ENCODE assay signal across 1 cellular context in genomic region chr4:54660591-54660990, GRCh38.
TF ChIP-seq lines count a peak whose summit lies in the region.

No MANE protein-coding gene starts in this region.

TF ChIP-seq in GM23338, 12 proteins besides CTCF, POLR2A, EP300 and RAD21 (continued from another document):
- TF ChIP-seq REST (IDR thresholded peaks at IDR 0.05; ENCODE audit: unreplicated experiment) (no peak), ZNF462 (CRISPR knock-in tag; IDR thresholded peaks at IDR 0.05) (no peak)
